In genomic region chr19:5880604-5881078, GRCh38 we compare ENCODE assay signal across 1 cellular context.
TF ChIP-seq lines count a peak whose summit lies in the region.

No MANE protein-coding gene starts in this region.

TF ChIP-seq in HepG2, 621 proteins besides CTCF, POLR2A, EP300 and RAD21 (continued from another document and continues in another):
- TF ChIP-seq SNAPC4 (CRISPR knock-in tag; IDR thresholded peaks at IDR 0.05) = 0 out of 2 replicates have a peak, but pooled peaks have one; percentile 59
- no peak; the same call in 1 of the 2 replicates for TF ChIP-seq MXD3 (CRISPR knock-in tag; IDR thresholded peaks at IDR 0.05)
- TF ChIP-seq ZNF678 (CRISPR knock-in tag; IDR thresholded peaks at IDR 0.05) = no peak
- 0 out of 2 replicates have a peak, but pooled peaks have one; percentile 31 for TF ChIP-seq NR2F2 (IDR thresholded peaks at IDR 0.05; ENCODE audit: borderline replicate concordance, low read depth)
- TF ChIP-seq ZNF441 (CRISPR knock-in tag; IDR thresholded peaks at IDR 0.05; ENCODE audit: borderline replicate concordance) = 0 out of 2 replicates have a peak, but pooled peaks have one; percentile 48
- TF ChIP-seq GLI4 (CRISPR knock-in tag; IDR thresholded peaks at IDR 0.05; ENCODE audit: borderline replicate concordance) = no peak
- peak; percentile 44; the same call in 1 of the 2 replicates for TF ChIP-seq GABPB1 (CRISPR knock-in tag; IDR thresholded peaks at IDR 0.05)
- 0 out of 2 replicates have a peak, but pooled peaks have one; percentile 51 for TF ChIP-seq ZNF550 (CRISPR knock-in tag; IDR thresholded peaks at IDR 0.05; ENCODE audit: borderline replicate concordance)
- TF ChIP-seq PAX8 (CRISPR knock-in tag; IDR thresholded peaks at IDR 0.05; ENCODE audit: borderline replicate concordance) = no peak
- TF ChIP-seq NR2F6 (IDR thresholded peaks at IDR 0.05) = peak; percentile 56; the same call in 1 of the 2 replicates
- TF ChIP-seq NR2F6 (CRISPR knock-in tag; IDR thresholded peaks at IDR 0.05) = peak; percentile 53
- peak; percentile 84; the same call in 1 of the 2 replicates for TF ChIP-seq ZNF616 (CRISPR knock-in tag; IDR thresholded peaks at IDR 0.05; ENCODE audit: low read depth)
- no peak; the same call in none of the 2 replicates for TF ChIP-seq ZNF331 (CRISPR knock-in tag; IDR thresholded peaks at IDR 0.05)
- TF ChIP-seq FOXM1 (CRISPR knock-in tag; IDR thresholded peaks at IDR 0.05) = no peak
- TF ChIP-seq MED1 (CRISPR knock-in tag; IDR thresholded peaks at IDR 0.05) = peak; percentile 93
- TF ChIP-seq GLMP (CRISPR knock-in tag; IDR thresholded peaks at IDR 0.05; ENCODE audit: borderline replicate concordance) = no peak
- no peak for TF ChIP-seq ATM (IDR thresholded peaks at IDR 0.05; ENCODE audit: borderline replicate concordance)
- TF ChIP-seq ATF4 (CRISPR knock-in tag; IDR thresholded peaks at IDR 0.05) = peak in 1 of 2 experiments; percentile 83; a peak in 2 of 4 replicates
- TF ChIP-seq TARDBP (CRISPR knock-in tag; IDR thresholded peaks at IDR 0.05) = peak; percentile 66; the same call in 1 of the 2 replicates
- peak; percentile 43; the same call in 1 of the 2 replicates for TF ChIP-seq PRDM10 (CRISPR knock-in tag; IDR thresholded peaks at IDR 0.05; ENCODE audit: low read depth)
- TF ChIP-seq HNF1A (IDR thresholded peaks at IDR 0.05; ENCODE audit: low read depth) = peak; percentile 45; the same call in 1 of the 2 replicates
- peak; percentile 77; the same call in 1 of the 2 replicates for TF ChIP-seq HNF1A (CRISPR knock-in tag; IDR thresholded peaks at IDR 0.05; ENCODE audit: borderline replicate concordance)
- peak; percentile 81; the same call in 1 of the 2 replicates for TF ChIP-seq SOX5 (CRISPR knock-in tag; IDR thresholded peaks at IDR 0.05; ENCODE audit: borderline replicate concordance)
- TF ChIP-seq NFE2 (CRISPR knock-in tag; IDR thresholded peaks at IDR 0.05) = no peak
- no peak for TF ChIP-seq HNRNPK (IDR thresholded peaks at IDR 0.05; ENCODE audit: low read depth, low read length, poor library complexity, severe bottlenecking)
- TF ChIP-seq RORA (CRISPR knock-in tag; IDR thresholded peaks at IDR 0.05) = no peak
- TF ChIP-seq REST (IDR thresholded peaks at IDR 0.05; ENCODE audit: borderline replicate concordance in 1 of 2, low read depth in 1 of 2, low read length in 2 of 2) = peak in 1 of 2 experiments; percentile 9; a peak in 1 of 4 replicates
- peak; percentile 59; the same call in 1 of the 2 replicates for TF ChIP-seq THRA (CRISPR knock-in tag; IDR thresholded peaks at IDR 0.05; ENCODE audit: borderline replicate concordance)
- TF ChIP-seq CEBPG (CRISPR knock-in tag; IDR thresholded peaks at IDR 0.05) = no peak
- peak; percentile 70 for TF ChIP-seq ZNF552 (CRISPR knock-in tag; IDR thresholded peaks at IDR 0.05; ENCODE audit: borderline replicate concordance)
- TF ChIP-seq MAX (IDR thresholded peaks at IDR 0.05) = peak; percentile 80; the same call in 1 of the 2 replicates
- peak; percentile 13; the same call in 1 of the 2 replicates for TF ChIP-seq CHD2 (IDR thresholded peaks at IDR 0.05; ENCODE audit: low read depth, low read length)
